Comparison of ENCODE assay signal across 19 cellular contexts in genomic region chr4:137266511-137266910, GRCh38.
A peak's percentile ranks its signal among the peaks of the same experiment; 100 is the strongest.
DNase-seq lines count a peak whose midpoint lies in the region; ATAC-seq and TF ChIP-seq lines count a peak whose summit lies in the region.
"Had no signal": no experiment of that assay in that cellular context is flagged by ENCODE, and none has a peak within 500 bp of the region (broad histone marks: within the 10 kb centered on the region; RNA-seq: fewer than 3 reads in every experiment).

No MANE protein-coding gene starts in this region.

- H3K27ac ChIP-seq in ACC112 (ENCODE audit: low read depth, low read length) (peak overlapping the region; percentile 19; the same call in 1 of the 2 replicates), neural progenitor cell (no peak overlapping the region), lower lobe of right lung (no peak overlapping the region), Karpas-422 (ENCODE audit: low read length) (no peak overlapping the region)
- H3K27ac ChIP-seq: A549, BLaER1, HL-60 had no signal

- TF ChIP-seq CTCF in astrocyte of the spinal cord (IDR thresholded peaks at IDR 0.05; ENCODE audit: low read depth, low read length) (no peak), neural progenitor cell (IDR thresholded peaks at IDR 0.05) (no peak), lower lobe of right lung (IDR thresholded peaks at IDR 0.05) (no peak)

- no peaks in the 10 kb centered on the region for H3K36me3 ChIP-seq in ACC112 (ENCODE audit: insufficient read depth, low read length)
- no peaks in the 10 kb centered on the region for H3K36me3 ChIP-seq in neural progenitor cell
- no peaks in the 10 kb centered on the region for H3K36me3 ChIP-seq in lower lobe of right lung
- no peaks in the 10 kb centered on the region for H3K36me3 ChIP-seq in Karpas-422 (ENCODE audit: insufficient read depth, low read length)
- H3K36me3 ChIP-seq: BLaER1 had no signal

- intact Hi-C loops in lower lobe of right lung (cut with DNase I): no loop called here

- H2AFZ ChIP-seq in ACC112 (ENCODE audit: low read length, unreplicated experiment) (no peak overlapping the region), neural progenitor cell (replicated peaks) (no peak overlapping the region), Karpas-422 (ENCODE audit: low read length) (no peak overlapping the region)

- DNase-seq in HS-27A (ENCODE audit: low read depth): peak; percentile 22
- peak; percentile 5 for DNase-seq in astrocyte of the spinal cord (ENCODE audit: low read depth, low spot score)
- peak; percentile 62 for DNase-seq in myocyte (ENCODE audit: low read depth)
- DNase-seq in neural progenitor cell (ENCODE audit: low spot score): no peak
- DNase-seq in lower lobe of right lung: no peak
- no peak for DNase-seq in stimulated activated CD4-positive, alpha-beta T cell treated with anti-CD3 and anti-CD28 coated beads, Interleukin-1b, Interleukin-23, amount 100 ng/mL, for 48 hours
- no peak for DNase-seq in Karpas-422
- DNase-seq: Calu3; H7; NCI-H1105 treated with DMSO at 0.1 percent for 48 hours; NCI-H1694; NCI-H748 treated with DMSO at 0.1 percent for 48 hours; NK-92 treated with Interleukin-12 subunit alpha and Interleukin-12 subunit beta, amount 100 ng/mL, for 24 hours; Right ventricle myocardium superior had no signal

- no peaks in the 10 kb centered on the region for H3F3A ChIP-seq in neural progenitor cell (ENCODE audit: low read depth)

- no peak overlapping the region for H3K4me2 ChIP-seq in neural progenitor cell
- no peak overlapping the region for H3K4me2 ChIP-seq in Karpas-422 (ENCODE audit: low read depth, low read length, poor library complexity, severe bottlenecking)
- H3K4me2 ChIP-seq: A549, BLaER1 had no signal

- ATAC-seq in lower lobe of right lung: no peak
- ATAC-seq: A549 had no signal

- H3K9me3 Mint-ChIP-seq in neural progenitor cell: no peaks in the 10 kb centered on the region

- H3K4me3 ChIP-seq in ACC112 (ENCODE audit: low read depth, low read length) (no peak overlapping the region), astrocyte of the spinal cord (ENCODE audit: low read depth, low read length) (no peak overlapping the region), neural progenitor cell (no peak overlapping the region), lower lobe of right lung (no peak overlapping the region), Karpas-422 (ENCODE audit: low read length) (no peak overlapping the region)
- H3K4me3 ChIP-seq: A549, BLaER1 had no signal

- H3K9ac ChIP-seq in neural progenitor cell (no peak overlapping the region), Karpas-422 (ENCODE audit: low read length) (no peak overlapping the region)
- H3K9ac ChIP-seq: BLaER1 had no signal

- no peaks in the 10 kb centered on the region for H3K27me3 ChIP-seq in ACC112 (ENCODE audit: insufficient read depth, low read length)
- no peaks in the 10 kb centered on the region for H3K27me3 ChIP-seq in neural progenitor cell
- no peaks in the 10 kb centered on the region for H3K27me3 ChIP-seq in lower lobe of right lung (ENCODE audit: low read depth)
- H3K27me3 ChIP-seq in Karpas-422 (ENCODE audit: low read length): no peaks in the 10 kb centered on the region
- H3K27me3 ChIP-seq: BLaER1 had no signal

- H4K20me1 ChIP-seq in neural progenitor cell (ENCODE audit: low read depth): no peaks in the 10 kb centered on the region
- H4K20me1 ChIP-seq in Karpas-422 (ENCODE audit: insufficient read depth, low read depth, low read length): no peaks in the 10 kb centered on the region
- H4K20me1 ChIP-seq: BLaER1 had no signal

- no peak overlapping the region for H3K27ac Mint-ChIP-seq in neural progenitor cell
- H3K27ac Mint-ChIP-seq: CD4-positive, alpha-beta memory T cell had no signal

- H3K79me2 ChIP-seq in ACC112 (ENCODE audit: control insufficient read depth, insufficient read depth, low read length, unreplicated experiment) (no peaks in the 10 kb centered on the region), neural progenitor cell (ENCODE audit: low read depth) (no peaks in the 10 kb centered on the region), Karpas-422 (ENCODE audit: low read length) (no peaks in the 10 kb centered on the region)

- no peaks in the 10 kb centered on the region for H3K27me3 Mint-ChIP-seq in neural progenitor cell (ENCODE audit: insufficient read depth, low read depth)
- H3K27me3 Mint-ChIP-seq: CD4-positive, alpha-beta memory T cell had no signal

- H3K36me3 Mint-ChIP-seq in neural progenitor cell: no peaks in the 10 kb centered on the region
- H3K36me3 Mint-ChIP-seq: CD4-positive, alpha-beta memory T cell had no signal

- H3K4me1 ChIP-seq in ACC112 (ENCODE audit: control insufficient read depth, insufficient read depth, low read length, unreplicated experiment): peaks cover 20% of the 10 kb centered on the region
- peaks cover 7% of the 10 kb centered on the region for H3K4me1 ChIP-seq in neural progenitor cell
- no peaks in the 10 kb centered on the region for H3K4me1 ChIP-seq in lower lobe of right lung
- no peaks in the 10 kb centered on the region for H3K4me1 ChIP-seq in Karpas-422 (ENCODE audit: low read length)
- H3K4me1 ChIP-seq: A549, BLaER1 had no signal

- H3K9me3 ChIP-seq in neural progenitor cell (ENCODE audit: low read depth) (no peaks in the 10 kb centered on the region), lower lobe of right lung (no peaks in the 10 kb centered on the region), Karpas-422 (ENCODE audit: low read length) (peaks cover 23% of the 10 kb centered on the region)
- H3K9me3 ChIP-seq: A549, BLaER1 had no signal

- in situ Hi-C loops in astrocyte of the spinal cord (cut with HindIII; ENCODE audit: low sequenced_read_pairs): no loop called here

- H3K4me3 Mint-ChIP-seq in neural progenitor cell: no peak overlapping the region
- H3K4me3 Mint-ChIP-seq: CD4-positive, alpha-beta memory T cell had no signal

- H3K9me2 ChIP-seq in Karpas-422 (replicated peaks; ENCODE audit: insufficient read depth, low read length): no peaks in the 10 kb centered on the region

- H3K4me1 Mint-ChIP-seq in neural progenitor cell: peaks cover 3% of the 10 kb centered on the region
- H3K4me1 Mint-ChIP-seq: CD4-positive, alpha-beta memory T cell had no signal

Comparison
In these comparisons a context has a peak if more than half of its experiments do, and no peak if none do; other contexts are left out.
1. DNase-seq: peak in HS-27A (single experiment), astrocyte of the spinal cord (single experiment) and myocyte (single experiment); none in neural progenitor cell (single experiment), lower lobe of right lung (single experiment), stimulated activated CD4-positive, alpha-beta T cell treated with anti-CD3 and anti-CD28 coated beads, Interleukin-1b, Interleukin-23, amount 100 ng/mL, for 48 hours (single experiment) and Karpas-422 (single experiment).